Comparison of ENCODE assay signal across 8 cellular contexts in the genomic region with DNA sequence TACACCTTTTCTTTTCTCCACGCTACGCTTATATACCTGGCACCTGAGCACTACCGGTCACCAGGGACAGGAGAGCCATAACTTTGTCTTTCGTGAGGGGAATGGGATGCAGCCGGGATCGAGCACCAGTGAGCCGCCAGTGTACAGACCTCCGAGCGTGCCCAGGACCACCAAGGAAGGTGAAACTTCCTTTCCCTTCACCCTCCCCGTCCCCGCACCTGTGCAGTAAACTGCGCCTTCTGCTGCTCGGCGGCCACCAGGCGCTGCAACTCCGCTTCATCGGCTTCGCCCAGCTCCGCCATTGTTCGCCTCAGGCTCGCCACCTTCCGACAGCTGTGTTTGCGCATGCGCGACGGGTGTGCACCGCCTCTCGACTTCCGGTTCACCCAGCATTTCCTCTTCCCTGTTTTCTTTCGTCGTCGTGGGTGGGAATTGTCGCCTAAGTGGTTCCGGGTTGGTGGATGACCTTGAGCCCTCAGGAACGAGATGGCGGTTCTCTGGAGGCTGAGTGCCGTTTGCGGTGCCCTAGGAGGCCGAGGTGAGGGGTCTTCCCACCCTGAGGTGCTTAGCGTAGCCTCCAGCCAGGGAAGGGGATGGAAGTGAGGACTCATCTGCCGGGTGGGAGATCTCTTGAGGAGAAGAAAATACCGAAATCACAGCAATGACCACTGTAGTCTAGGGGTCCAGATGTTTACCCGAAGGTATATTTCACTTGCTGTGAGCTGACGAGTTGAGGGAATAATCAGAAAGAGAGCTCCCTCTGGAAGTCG. TPM values are rescaled to one million over a fixed set of nuclear protein-coding genes. Genes with fewer than 3 reads are reported as not detected.
DNase-seq lines count a peak whose midpoint lies in the region; ATAC-seq and TF ChIP-seq lines count a peak whose summit lies in the region.

A gene (plus strand): TSS at position 452 of the 770 bp plus-strand sequence. CDS start 35 bp downstream, at position 487.
A gene with protein sequence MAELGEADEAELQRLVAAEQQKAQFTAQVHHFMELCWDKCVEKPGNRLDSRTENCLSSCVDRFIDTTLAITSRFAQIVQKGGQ (minus strand): TSS at position 335 of the 770 bp plus-strand sequence. CDS start 33 bp downstream, at position 302.

- H3K9me3 ChIP-seq in mucosa of descending colon = no peaks in the 10 kb centered on the region

- peak; percentile 94 for DNase-seq in DMS153 (lab: John Stamatoyannopoulos, UW)
- DNase-seq in OCI-M2 (lab: John Stamatoyannopoulos, UW; ENCODE audit: unreplicated experiment) = peak; percentile 25
- peak; percentile 92 for DNase-seq in activated T-cell treated with anti-CD3 and anti-CD28 coated beads for 4 hours
- peak; percentile 97 for DNase-seq in epithelial cell of esophagus (ENCODE audit: low read depth)
- DNase-seq in mucosa of descending colon = peak; percentile 95 to 96 (median 96)
- DNase-seq in stimulated activated CD8-positive, alpha-beta memory T cell treated with anti-CD3 and anti-CD28 coated beads, Interleukin-4, amount 100 ng/mL, for 24 hours (ENCODE audit: low read depth) = peak; percentile 90

- H3K4me3 ChIP-seq in epithelial cell of esophagus (ENCODE audit: low read length) = peak within 1 kb of the TSS; percentile 98
- H3K4me3 ChIP-seq in mucosa of descending colon = peak within 1 kb of the TSS; percentile 67

- peaks cover 18% of the 10 kb centered on the region for H3K36me3 Mint-ChIP-seq in IgD-negative memory B cell

- H3K4me3 Mint-ChIP-seq in IgD-negative memory B cell = peak within 1 kb of the TSS; percentile 88 to 100 (median 100)

- peak; percentile 87 for ATAC-seq in GM21529 (IDR thresholded peaks at IDR 0.05; ENCODE audit: unreplicated experiment)
- peak; percentile 99 for ATAC-seq in mucosa of descending colon

- H3K27me3 Mint-ChIP-seq in IgD-negative memory B cell = no peaks in the 10 kb centered on the region

- H3K9me3 Mint-ChIP-seq in IgD-negative memory B cell = peaks cover 0 to 1% (median 0%) of the 10 kb centered on the region in 3 donors

- peak within 1 kb of the TSS; percentile 75 to 99 (median 99) for H3K27ac Mint-ChIP-seq in IgD-negative memory B cell

- intact Hi-C loops in mucosa of descending colon (cut with DNase I, micrococcal nuclease) = no loop called here

- peak; percentile 44 for TF ChIP-seq CTCF in epithelial cell of esophagus (IDR thresholded peaks at IDR 0.05; ENCODE audit: insufficient read depth, low read depth, low read length, missing control alignments)
- no peak for TF ChIP-seq CTCF in mucosa of descending colon (IDR thresholded peaks at IDR 0.05)

- H3K36me3 ChIP-seq in mucosa of descending colon (ENCODE audit: low read depth) = peaks cover 8% of the 10 kb centered on the region

- H3K4me1 ChIP-seq in mucosa of descending colon (ENCODE audit: low read depth) = peaks cover 17% of the 10 kb centered on the region

- peaks cover 19 to 42% (median 39%) of the 10 kb centered on the region in 3 donors for H3K4me1 Mint-ChIP-seq in IgD-negative memory B cell

RNA-seq across cellular contexts. Expression of the first gene that starts in this region (rescaled TPM):
- 142 TPM for polyA plus RNA-seq in IgD-negative memory B cell
- 100 to 1,000 TPM; 185 to 312 (median 202) TPM for total RNA-seq in mucosa of descending colon

RNA-seq across cellular contexts. Expression of the second gene that starts in this region (rescaled TPM):
- polyA plus RNA-seq in IgD-negative memory B cell = 55.9 TPM
- total RNA-seq in mucosa of descending colon = 10 to 100 TPM; 37.9 to 56.5 (median 42.7) TPM

Comparison
In these comparisons a context has a peak if more than half of its experiments do, and no peak if none do; other contexts are left out.
1. Peak in every context shown above with its lines: DNase-seq, ATAC-seq and H3K4me3 ChIP-seq.
2. DNase-seq: peak in every context shown above with its lines; median percentile 97 in epithelial cell of esophagus; 96 in mucosa of descending colon; 94 in DMS153; 92 in activated T-cell treated with anti-CD3 and anti-CD28 coated beads for 4 hours; 90 in stimulated activated CD8-positive, alpha-beta memory T cell treated with anti-CD3 and anti-CD28 coated beads, Interleukin-4, amount 100 ng/mL, for 24 hours; 25 in OCI-M2.